ENCODE assay signal across 8 cellular contexts in genomic region chr6:30616811-30617564, GRCh38. TPM values are rescaled to one million over a fixed set of nuclear protein-coding genes. Genes with fewer than 3 reads are reported as not detected.
DNase-seq lines count a peak whose midpoint lies in the region; ATAC-seq and TF ChIP-seq lines count a peak whose summit lies in the region.

PPP1R10 (minus strand) TSS chr6:30617243; CDS start chr6:30609944, 7,299 bp downstream.

- H3K4me1 ChIP-seq in RWPE2 (ENCODE audit: insufficient read depth, poor library complexity, severe bottlenecking) = peaks cover 15% of the 10 kb centered on the region
- peaks cover 16% of the 10 kb centered on the region for H3K4me1 ChIP-seq in fibroblast of lung (ENCODE audit: control insufficient read depth, extremely low read depth, insufficient read depth, low read length)

- peak; percentile 71 for ATAC-seq in RWPE2 (ENCODE audit: low read depth)
- peak; percentile 70 to 77 for ATAC-seq in naive thymus-derived CD8-positive, alpha-beta T cell

- H3K27me3 ChIP-seq in RWPE2 (ENCODE audit: insufficient read depth, poor library complexity, severe bottlenecking) (no peaks in the 10 kb centered on the region), fibroblast of lung (ENCODE audit: control insufficient read depth, insufficient read depth, low read length) (no peaks in the 10 kb centered on the region)

- H3K27ac ChIP-seq in RWPE2 (ENCODE audit: poor library complexity, severe bottlenecking) = peak within 1 kb of the TSS; percentile 82
- peak within 1 kb of the TSS; percentile 98 for H3K27ac ChIP-seq in fibroblast of lung (ENCODE audit: insufficient read depth, low read length)

- POLR2A ChIA-PET in naive thymus-derived CD8-positive, alpha-beta T cell (lab: Charles Lee) = interaction anchor here (0.5 to 2.4 kb wide), 35 partner anchors 9 to 924 kb away, joined by 3 to 24 read pairs (median 4); partner anchors contain the start of genes ABCF1, ATAT1, C6orf136 and DHX16

- H3K9me3 Mint-ChIP-seq in activated T-helper 2 cell treated with anti-CD3 and anti-CD28 coated beads, Interferon-gamma antibody, Interleukin-2, Interleukin-4, amounts not matched to agents 10 μg/mL and 5 μg/mL and 100 μg/mL, durations not matched to agents 14 hours and 24 hours and 36 hours = no peaks in the 10 kb centered on the region
- peaks cover 0 to 3% (median 0%) of the 10 kb centered on the region in 9 donors for H3K9me3 Mint-ChIP-seq in naive thymus-derived CD8-positive, alpha-beta T cell

- TF ChIP-seq CTCF in RWPE2 (IDR thresholded peaks at IDR 0.05; ENCODE audit: poor library complexity, severe bottlenecking) = no peak
- no peak for TF ChIP-seq CTCF in fibroblast of lung (conservative IDR thresholded peaks at IDR 0.05 in 1 of 2, IDR thresholded peaks at IDR 0.05 in 1 of 2; ENCODE audit: low read depth in 1 of 2, low read length in 2 of 2)

- H3K9ac ChIP-seq in fibroblast of lung (ENCODE audit: insufficient read depth, low read length) = peak within 1 kb of the TSS; percentile 84

- peaks cover 29% of the 10 kb centered on the region for H3K4me1 Mint-ChIP-seq in activated T-helper 2 cell treated with anti-CD3 and anti-CD28 coated beads, Interferon-gamma antibody, Interleukin-2, Interleukin-4, amounts not matched to agents 10 μg/mL and 5 μg/mL and 100 μg/mL, durations not matched to agents 14 hours and 24 hours and 36 hours (ENCODE audit: low read depth)
- H3K4me1 Mint-ChIP-seq in naive thymus-derived CD8-positive, alpha-beta T cell = peaks cover 18 to 61% (median 48%) of the 10 kb centered on the region in 4 donors

- H3K4me3 ChIP-seq in RWPE2 (ENCODE audit: severe bottlenecking) (peak within 1 kb of the TSS; percentile 58), fibroblast of lung (replicated peaks in 1 of 4; ENCODE audit: control extremely low read depth in 1 of 4, insufficient read depth in 1 of 4, low read depth in 3 of 4, low read length in 4 of 4) (peak within 1 kb of the TSS; percentile 63 to 98 (median 94))

- intact Hi-C loops in activated T-helper 2 cell treated with anti-CD3 and anti-CD28 coated beads, Interferon-gamma antibody, Interleukin-2, Interleukin-4, amounts not matched to agents 10 μg/mL and 5 μg/mL and 100 μg/mL, durations not matched to agents 14 hours and 24 hours and 36 hours (cut with micrococcal nuclease) = loop anchor here (1.0 to 10.0 kb wide), 8 partner anchors 30 to 928 kb away; partner anchors contain the start of genes ABCF1, ATP6V1G2, C6orf136 and DDX39B

- no peaks in the 10 kb centered on the region for H4K20me1 ChIP-seq in fibroblast of lung (ENCODE audit: control insufficient read depth, extremely low read depth, insufficient read depth, low read length)

- peaks cover 37% of the 10 kb centered on the region for H3K79me2 ChIP-seq in fibroblast of lung (ENCODE audit: control insufficient read depth, insufficient read depth, low read length)

- DNase-seq in EH (ENCODE audit: low read depth) (peak; percentile 100), H4 (ENCODE audit: low spot score) (peak; percentile 100), LoVo (ENCODE audit: low spot score) (peak; percentile 100), RWPE2 (ENCODE audit: low spot score) (peak; percentile 99), fibroblast of lung (ENCODE audit: low read depth in 2 of 2) (peak; percentile 99 to 100)
- DNase-seq in activated T-helper 2 cell treated with anti-CD3 and anti-CD28 coated beads, Interferon-gamma antibody, Interleukin-2, Interleukin-4, amounts not matched to agents 10 μg/mL and 5 μg/mL and 100 μg/mL, durations not matched to agents 14 hours and 24 hours and 36 hours (ENCODE audit: low spot score) = peak; percentile 99
- DNase-seq in naive thymus-derived CD8-positive, alpha-beta T cell = peak; percentile 83 to 100 (median 99)
- peak; percentile 91 to 100 (median 100) for DNase-seq in stimulated activated naive CD4-positive, alpha-beta T cell (lab: John Stamatoyannopoulos, UW)

- H3K4me3 Mint-ChIP-seq in activated T-helper 2 cell treated with anti-CD3 and anti-CD28 coated beads, Interferon-gamma antibody, Interleukin-2, Interleukin-4, amounts not matched to agents 10 μg/mL and 5 μg/mL and 100 μg/mL, durations not matched to agents 14 hours and 24 hours and 36 hours (ENCODE audit: low read depth) = peak within 1 kb of the TSS; percentile 96
- peak within 1 kb of the TSS; percentile 92 to 100 (median 99) for H3K4me3 Mint-ChIP-seq in naive thymus-derived CD8-positive, alpha-beta T cell

- no peaks in the 10 kb centered on the region for H3K9me3 ChIP-seq in RWPE2 (ENCODE audit: severe bottlenecking)
- no peaks in the 10 kb centered on the region for H3K9me3 ChIP-seq in fibroblast of lung (ENCODE audit: control insufficient read depth, insufficient read depth, low read depth, low read length)

- peak within 1 kb of the TSS; percentile 98 for H3K27ac Mint-ChIP-seq in activated T-helper 2 cell treated with anti-CD3 and anti-CD28 coated beads, Interferon-gamma antibody, Interleukin-2, Interleukin-4, amounts not matched to agents 10 μg/mL and 5 μg/mL and 100 μg/mL, durations not matched to agents 14 hours and 24 hours and 36 hours
- peak within 1 kb of the TSS; percentile 99 to 100 (median 100) for H3K27ac Mint-ChIP-seq in naive thymus-derived CD8-positive, alpha-beta T cell

- peaks cover 55% of the 10 kb centered on the region for H3K36me3 ChIP-seq in RWPE2 (ENCODE audit: low read depth)
- peaks cover 7% of the 10 kb centered on the region for H3K36me3 ChIP-seq in fibroblast of lung (ENCODE audit: control insufficient read depth, insufficient read depth, low read length)

- H3K36me3 Mint-ChIP-seq in activated T-helper 2 cell treated with anti-CD3 and anti-CD28 coated beads, Interferon-gamma antibody, Interleukin-2, Interleukin-4, amounts not matched to agents 10 μg/mL and 5 μg/mL and 100 μg/mL, durations not matched to agents 14 hours and 24 hours and 36 hours (ENCODE audit: low read depth) = peaks cover 75% of the 10 kb centered on the region
- H3K36me3 Mint-ChIP-seq in naive thymus-derived CD8-positive, alpha-beta T cell = peaks cover 23 to 58% (median 26%) of the 10 kb centered on the region in 3 donors

- H3K27me3 Mint-ChIP-seq in activated T-helper 2 cell treated with anti-CD3 and anti-CD28 coated beads, Interferon-gamma antibody, Interleukin-2, Interleukin-4, amounts not matched to agents 10 μg/mL and 5 μg/mL and 100 μg/mL, durations not matched to agents 14 hours and 24 hours and 36 hours (ENCODE audit: low read depth) = peaks cover 3% of the 10 kb centered on the region
- peaks cover 0 to 8% (median 0%) of the 10 kb centered on the region in 5 donors for H3K27me3 Mint-ChIP-seq in naive thymus-derived CD8-positive, alpha-beta T cell

- H2AFZ ChIP-seq in fibroblast of lung (ENCODE audit: low read length) = peak within 1 kb of the TSS; percentile 76

- H3K4me2 ChIP-seq in fibroblast of lung (ENCODE audit: extremely low read depth, insufficient read depth, low read length) = peak within 1 kb of the TSS; percentile 97

RNA-seq across cellular contexts. Expression of gene PPP1R10, which starts in this region (rescaled TPM):
- total RNA-seq in H4 (2014; rRNA removed; shearing (Covaris generic)) = 14.8 and 15.9 TPM in 2 replicates
- total RNA-seq in activated T-helper 2 cell treated with anti-CD3 and anti-CD28 coated beads, Interferon-gamma antibody, Interleukin-2, Interleukin-4, amounts not matched to agents 10 μg/mL and 5 μg/mL and 100 μg/mL, durations not matched to agents 14 hours and 24 hours and 36 hours = 96.7 and 102 TPM in 2 replicates
- 18.2 and 28.2 TPM in 2 replicates for total RNA-seq in fibroblast of lung
- 25.2 and 35.5 TPM in 2 replicates for polyA plus RNA-seq in fibroblast of lung
- polyA plus RNA-seq in fibroblast of lung (2012) = 23.7 and 25.5 TPM in 2 replicates
- polyA minus RNA-seq in fibroblast of lung (ENCODE audit: low replicate concordance) = 41.8 and 43.9 TPM in 2 replicates
- 100 to 1,000 TPM; 191 to 193 TPM for total RNA-seq in naive thymus-derived CD8-positive, alpha-beta T cell
- 10 to 100 TPM; 16.9 to 20.2 (median 19.8) TPM for polyA plus RNA-seq in naive thymus-derived CD8-positive, alpha-beta T cell

Comparison
In these comparisons a context has a peak if more than half of its experiments do, and no peak if none do; other contexts are left out.
1. Peak in every context shown above with its lines: DNase-seq, ATAC-seq, H3K4me3 ChIP-seq and H3K27ac ChIP-seq.